9 cellular contexts compared by ENCODE assay signal in the genomic region with DNA sequence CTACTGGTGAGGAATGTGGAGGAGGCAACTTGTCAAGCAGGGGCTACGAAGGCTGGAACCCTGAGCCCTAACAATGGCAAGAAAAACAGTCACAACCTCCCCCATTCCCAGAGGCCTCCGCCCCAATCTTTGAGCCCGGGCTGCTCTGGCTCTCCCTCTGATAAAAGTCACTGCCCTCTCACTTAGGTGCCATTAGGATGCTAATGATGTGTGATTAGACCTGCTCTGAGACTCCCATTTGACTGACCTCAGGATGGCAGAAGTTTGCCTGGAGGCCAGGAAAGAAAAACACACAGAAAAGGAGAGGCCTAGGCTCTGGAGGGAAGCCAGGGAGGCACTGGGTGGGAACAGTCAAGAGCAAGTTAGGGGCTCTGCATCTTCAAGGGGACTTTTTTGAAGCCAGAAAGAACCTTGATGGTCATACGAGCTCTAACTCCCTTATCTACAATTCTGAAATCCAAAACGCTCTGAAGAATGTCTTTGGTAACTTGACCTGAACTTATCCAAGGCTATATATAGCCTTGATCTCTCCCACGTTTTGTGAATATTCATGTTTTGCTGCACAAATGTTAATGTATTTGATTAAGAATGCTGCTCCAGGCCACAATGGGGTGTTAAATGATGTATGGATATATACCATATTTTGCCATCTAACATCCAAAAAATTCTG.
"Had no signal": no experiment of that assay in that cellular context is flagged by ENCODE, and none has a peak within 500 bp of the region (broad histone marks: within the 10 kb centered on the region; RNA-seq: fewer than 3 reads in every experiment).

No MANE protein-coding gene starts in this region.

- DNase-seq: activated CD4-positive, CD25-positive, alpha-beta regulatory T cell; activated naive CD8-positive, alpha-beta T cell treated with anti-CD3 and anti-CD28 coated beads for 36 hours; activated T-cell treated with anti-CD3 and anti-CD28 coated beads, Interleukin-2, amount 50 U/mL, for 1 hour; aorta; left ventricle myocardium inferior; stimulated activated CD4-positive, alpha-beta T cell treated with anti-CD3 and anti-CD28 coated beads, Interleukin-12 subunit alpha, Interleukin-12 subunit beta, amount 100 ng/mL, for 4 hours; stimulated activated naive CD4-positive, alpha-beta T cell; T-helper 17 cell; trophoblast cell had no signal
